In the genomic region with DNA sequence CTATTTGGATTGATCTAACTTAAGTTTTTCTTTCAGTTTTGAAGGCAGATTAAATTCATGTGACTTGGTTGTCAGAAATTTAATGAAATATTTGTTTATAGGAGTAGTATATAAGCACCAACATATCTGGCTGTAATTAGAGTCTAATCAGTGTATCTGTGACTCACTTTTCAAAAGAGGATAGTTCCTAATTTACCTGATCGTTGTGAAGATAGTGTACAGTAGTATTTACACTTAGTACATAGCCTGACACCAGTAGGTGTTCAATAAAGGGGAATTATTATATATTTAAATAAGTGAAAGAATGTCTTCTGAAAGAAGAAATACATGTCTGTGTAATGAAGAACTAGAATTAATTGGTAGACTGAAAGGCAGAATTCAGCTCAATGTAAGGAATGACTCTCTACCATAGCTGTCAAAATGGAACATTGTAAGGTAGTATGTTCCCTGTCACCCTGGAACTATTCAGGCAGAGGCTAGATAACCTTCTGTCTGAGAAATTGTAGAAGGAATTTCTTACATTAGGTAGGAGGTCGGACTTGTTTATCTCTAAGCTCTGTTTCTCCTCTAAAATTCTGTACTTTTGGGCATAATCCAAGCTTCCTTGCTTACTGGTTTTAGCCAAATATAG, we compare ENCODE assay signal across 12 cellular contexts. TPM values are rescaled to one million over a fixed set of nuclear protein-coding genes. Genes with fewer than 3 reads are reported as not detected.
DNase-seq lines count a peak whose midpoint lies in the region; ATAC-seq and TF ChIP-seq lines count a peak whose summit lies in the region.
"Had no signal": no experiment of that assay in that cellular context is flagged by ENCODE, and none has a peak within 500 bp of the region (broad histone marks: within the 10 kb centered on the region; RNA-seq: fewer than 3 reads in every experiment).

No MANE protein-coding gene starts in this region.

- peaks cover 62 to 77% of the 10 kb centered on the region in 2 donors for H3K4me1 ChIP-seq in thoracic aorta (ENCODE audit: control insufficient read depth in 1 of 2, low read depth in 2 of 2)

- H3K27me3 Mint-ChIP-seq in activated naive CD4-positive, alpha-beta T cell treated with anti-CD3 and anti-CD28 coated beads for 36 hours (ENCODE audit: low read depth), result no peaks in the 10 kb centered on the region
- H3K27me3 Mint-ChIP-seq in activated B cell treated with CpG ODN at 0.5 μM for 24 hours (no peaks in the 10 kb centered on the region), glutamatergic neuron (ENCODE audit: unreplicated experiment) (no peaks in the 10 kb centered on the region)

- H3K27ac Mint-ChIP-seq in activated naive CD4-positive, alpha-beta T cell treated with anti-CD3 and anti-CD28 coated beads for 36 hours, result peak overlapping the region; percentile 73
- H3K27ac Mint-ChIP-seq in activated B cell treated with CpG ODN at 0.5 μM for 24 hours (peak overlapping the region; percentile 74), glutamatergic neuron (ENCODE audit: unreplicated experiment) (no peak overlapping the region)

- no peak for ATAC-seq in activated B cell treated with CpG ODN at 0.5 μM for 24 hours (ENCODE audit: low read depth)
- no peak for ATAC-seq in thoracic aorta (ENCODE audit: insufficient number of reproducible peaks, low FRiP score, low read depth)
- no peak for ATAC-seq in HG03460 (IDR thresholded peaks at IDR 0.05; ENCODE audit: unreplicated experiment)

- no peaks in the 10 kb centered on the region for H3K9me3 Mint-ChIP-seq in activated naive CD4-positive, alpha-beta T cell treated with anti-CD3 and anti-CD28 coated beads for 36 hours
- H3K9me3 Mint-ChIP-seq in activated B cell treated with CpG ODN at 0.5 μM for 24 hours (no peaks in the 10 kb centered on the region), glutamatergic neuron (ENCODE audit: unreplicated experiment) (peaks cover 8% of the 10 kb centered on the region)

- H3K4me1 Mint-ChIP-seq in activated naive CD4-positive, alpha-beta T cell treated with anti-CD3 and anti-CD28 coated beads for 36 hours (ENCODE audit: low read depth), result peaks cover 79% of the 10 kb centered on the region
- peaks cover 76% of the 10 kb centered on the region for H3K4me1 Mint-ChIP-seq in activated B cell treated with CpG ODN at 0.5 μM for 24 hours
- peaks cover 72% of the 10 kb centered on the region for H3K4me1 Mint-ChIP-seq in glutamatergic neuron (ENCODE audit: low read depth, unreplicated experiment)

- CTCF ChIA-PET in activated naive CD4-positive, alpha-beta T cell treated with anti-CD3 and anti-CD28 coated beads for 36 hours (lab: Charles Lee), result interaction anchor here (0.9 to 1.9 kb wide), 6 partner anchors 10 to 112 kb away, joined by 3 to 7 read pairs (median 4); no protein-coding TSS in a partner anchor
- CTCF ChIA-PET in activated B cell treated with CpG ODN at 0.5 μM for 24 hours (lab: Charles Lee), result interaction anchor here (1.2 to 1.3 kb wide), 2 partner anchors 27 to 56 kb away, joined by 3 to 4 read pairs; no protein-coding TSS in a partner anchor

- no peaks in the 10 kb centered on the region for H3K36me3 ChIP-seq in thoracic aorta

- H3K36me3 Mint-ChIP-seq in activated naive CD4-positive, alpha-beta T cell treated with anti-CD3 and anti-CD28 coated beads for 36 hours (ENCODE audit: low read depth), result no peaks in the 10 kb centered on the region
- H3K36me3 Mint-ChIP-seq in activated B cell treated with CpG ODN at 0.5 μM for 24 hours (ENCODE audit: low read depth) (peaks cover 8% of the 10 kb centered on the region), glutamatergic neuron (ENCODE audit: unreplicated experiment) (no peaks in the 10 kb centered on the region)

- no peak overlapping the region for H3K27ac ChIP-seq in thoracic aorta
- H3K27ac ChIP-seq: parathyroid adenoma had no signal

- H3K4me3 Mint-ChIP-seq in activated naive CD4-positive, alpha-beta T cell treated with anti-CD3 and anti-CD28 coated beads for 36 hours, result peak overlapping the region; percentile 57
- H3K4me3 Mint-ChIP-seq in activated B cell treated with CpG ODN at 0.5 μM for 24 hours, result peak overlapping the region; percentile 11
- peak overlapping the region; percentile 31 for H3K4me3 Mint-ChIP-seq in glutamatergic neuron (ENCODE audit: unreplicated experiment)

- H3K9me3 ChIP-seq in thoracic aorta, result no peaks in the 10 kb centered on the region

- no peaks in the 10 kb centered on the region for H3K27me3 ChIP-seq in thoracic aorta (replicated peaks; ENCODE audit: insufficient read depth)

- TF ChIP-seq CTCF in activated B cell treated with CpG ODN at 0.5 μM for 24 hours (IDR thresholded peaks at IDR 0.05), result no peak
- no peak for TF ChIP-seq CTCF in glutamatergic neuron (IDR thresholded peaks at IDR 0.05; ENCODE audit: partially characterized antibody, unreplicated experiment)
- TF ChIP-seq CTCF in thoracic aorta (IDR thresholded peaks at IDR 0.05), result no peak

- no peak for DNase-seq in activated naive CD4-positive, alpha-beta T cell treated with anti-CD3 and anti-CD28 coated beads for 36 hours
- DNase-seq in activated naive CD4-positive, alpha-beta T cell treated with anti-CD3 and anti-CD28 coated beads, Interleukin-2, amount 50 U/mL, for 16 hours, result no peak
- DNase-seq in activated B cell treated with CpG ODN at 0.5 μM for 24 hours (no peak), glutamatergic neuron (no peak), thoracic aorta (ENCODE audit: low spot score) (no peak), NCI-H2081 treated with DMSO at 0.1 percent for 48 hours (lab: John Stamatoyannopoulos, UW) (no peak)
- DNase-seq in stimulated activated CD4-positive, alpha-beta T cell treated with anti-CD3 and anti-CD28 coated beads, Interleukin-1b, Interleukin-23, amount 100 ng/mL, for 48 hours, result no peak
- DNase-seq: NCI-H146, NCI-H524 treated with DMSO at 0.1 percent for 48 hours, RPMI8226 had no signal

- intact Hi-C loops in activated naive CD4-positive, alpha-beta T cell treated with anti-CD3 and anti-CD28 coated beads for 36 hours (cut with micrococcal nuclease), result loop anchor here (1.0 to 10.0 kb wide), 5 partner anchors 9 to 319 kb away; partner anchors contain the start of gene ANKS6
- intact Hi-C loops in activated B cell treated with CpG ODN at 0.5 μM for 24 hours (cut with micrococcal nuclease), result no loop called here

- POLR2A ChIA-PET in activated B cell treated with CpG ODN at 0.5 μM for 24 hours (lab: Charles Lee), result interaction anchor here (1.0 to 2.7 kb wide), 3 partner anchors 8 to 55 kb away, joined by 3 to 15 read pairs (median 3); partner anchors contain the start of gene TGFBR1

- H3K4me3 ChIP-seq in thoracic aorta, result peak overlapping the region; percentile 4

RNA-seq across cellular contexts. Expression of gene TGFBR1, which starts 8.6 kb away (rescaled TPM):
- total RNA-seq in activated naive CD4-positive, alpha-beta T cell treated with anti-CD3 and anti-CD28 coated beads for 36 hours, result 10 to 100 TPM; 13.7 to 16.9 TPM
- total RNA-seq in activated B cell treated with CpG ODN at 0.5 μM for 24 hours, result 53.5 and 65.3 TPM in 2 replicates
- total RNA-seq in glutamatergic neuron (ENCODE audit: unreplicated experiment), result 207 TPM
- 10 to 100 TPM; 76.8 to 87.2 TPM for total RNA-seq in thoracic aorta
